8 cellular contexts compared by ENCODE assay signal in the genomic region with DNA sequence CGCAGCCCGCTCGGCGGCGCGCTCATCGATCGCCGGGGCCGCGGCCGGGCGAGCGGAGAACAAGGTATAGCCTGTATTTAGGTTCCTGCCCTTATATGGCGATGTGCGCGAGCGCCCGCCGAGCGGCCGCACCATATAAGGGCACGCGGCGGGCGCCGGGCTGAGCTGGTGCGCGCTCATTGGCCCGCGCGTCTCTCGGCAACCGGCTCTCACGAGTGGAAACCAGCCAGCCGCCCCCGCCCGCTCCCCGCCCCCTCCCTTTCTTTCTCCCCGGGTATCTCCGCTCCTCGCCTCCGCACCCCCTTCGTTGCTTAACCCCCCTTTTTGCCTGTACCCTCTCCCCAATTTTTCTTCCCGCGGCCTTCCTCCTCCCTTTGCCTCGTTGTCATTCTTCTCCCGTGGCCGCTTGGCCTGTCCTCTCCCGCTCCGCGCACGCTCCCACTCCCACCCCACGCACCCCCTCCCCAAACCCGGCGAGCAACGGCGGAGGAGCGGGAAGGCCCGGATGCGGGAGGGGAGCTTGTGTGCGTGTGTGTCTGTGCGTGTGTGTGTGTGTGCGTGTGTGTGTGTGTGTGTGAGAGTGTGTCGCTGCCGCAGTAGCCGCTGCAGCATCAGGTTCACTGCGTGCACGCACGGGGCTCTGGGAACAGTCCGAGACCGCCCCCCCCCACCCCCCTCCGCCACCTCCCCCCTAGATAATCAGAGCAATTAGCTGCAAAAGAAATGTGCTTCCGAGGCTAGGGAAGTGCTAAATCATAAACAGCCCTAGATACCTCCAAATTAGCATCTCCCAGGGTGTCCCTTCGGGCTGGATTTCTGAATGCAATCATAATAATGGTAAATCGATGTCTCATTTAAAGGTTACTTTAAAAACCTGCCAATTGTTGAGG. TPM values are rescaled to one million over a fixed set of nuclear protein-coding genes. Genes with fewer than 3 reads are reported as not detected.
DNase-seq lines count a peak whose midpoint lies in the region; ATAC-seq and TF ChIP-seq lines count a peak whose summit lies in the region.

No MANE protein-coding gene starts in this region.

- H2BK5ac ChIP-seq in neuronal stem cell (ENCODE audit: low read length), result no peak overlapping the region

- H2BK15ac ChIP-seq in neuronal stem cell (ENCODE audit: low read length), result peak overlapping the region; percentile 77

- peak overlapping the region; percentile 82 for H3K9ac ChIP-seq in Karpas-422 (ENCODE audit: low read length)
- no peak overlapping the region for H3K9ac ChIP-seq in fibroblast of lung (ENCODE audit: insufficient read depth, low read length)
- peak overlapping the region; percentile 85 for H3K9ac ChIP-seq in neuronal stem cell (ENCODE audit: low read depth, low read length, poor library complexity)

- H3K27me3 ChIP-seq in Karpas-422 (ENCODE audit: low read length), result no peaks in the 10 kb centered on the region
- peaks cover 3% of the 10 kb centered on the region; the same call in 1 of the 2 replicates for H3K27me3 ChIP-seq in PC-9 (ENCODE audit: insufficient read depth, low read depth)
- H3K27me3 ChIP-seq in fibroblast of lung (ENCODE audit: control insufficient read depth, insufficient read depth, low read length), result peaks cover 81% of the 10 kb centered on the region
- peaks cover 51 to 89% (median 63%) of the 10 kb centered on the region in 3 experiments for H3K27me3 ChIP-seq in neuronal stem cell (ENCODE audit: control insufficient read depth in 3 of 3, insufficient read depth in 3 of 3, low read depth in 1 of 3, low read length in 3 of 3)
- peaks cover 50% of the 10 kb centered on the region for H3K27me3 ChIP-seq in thoracic aorta (replicated peaks; ENCODE audit: insufficient read depth)

- no peak overlapping the region for H2AK5ac ChIP-seq in neuronal stem cell (ENCODE audit: low read depth, low read length)

- H3K9me2 ChIP-seq in Karpas-422 (replicated peaks; ENCODE audit: insufficient read depth, low read length) (no peaks in the 10 kb centered on the region), PC-9 (ENCODE audit: insufficient read depth) (no peaks in the 10 kb centered on the region)

- no peaks in the 10 kb centered on the region for H3K79me1 ChIP-seq in neuronal stem cell (ENCODE audit: low read depth, low read length)

- H3K4me2 ChIP-seq in Karpas-422 (ENCODE audit: low read depth, low read length, poor library complexity, severe bottlenecking) (peak overlapping the region; percentile 95), PC-9 (peak overlapping the region; percentile 82), fibroblast of lung (ENCODE audit: extremely low read depth, insufficient read depth, low read length) (no peak overlapping the region), neuronal stem cell (ENCODE audit: insufficient read depth, low read length, poor library complexity, severe bottlenecking) (peak overlapping the region; percentile 68)

- no peak overlapping the region for H3K14ac ChIP-seq in neuronal stem cell (ENCODE audit: low read length)

- peak overlapping the region; percentile 69 for H2BK120ac ChIP-seq in neuronal stem cell (ENCODE audit: low read depth, low read length)

- no peak overlapping the region for H3K27ac ChIP-seq in Karpas-422 (ENCODE audit: low read length)
- no peak overlapping the region for H3K27ac ChIP-seq in PC-9
- H3K27ac ChIP-seq in fibroblast of lung (ENCODE audit: insufficient read depth, low read length), result no peak overlapping the region
- H3K27ac ChIP-seq in neuronal stem cell (replicated peaks; ENCODE audit: low read length), result no peak overlapping the region
- H3K27ac ChIP-seq in thoracic aorta, result no peak overlapping the region

- peak overlapping the region; percentile 87 for H3K4ac ChIP-seq in neuronal stem cell (ENCODE audit: low read length)

- H3F3A ChIP-seq in PC-9 (ENCODE audit: insufficient read depth, low read depth), result peaks cover 17% of the 10 kb centered on the region; the same call in 1 of the 2 replicates

- intact Hi-C loops in PC-9 (cut with micrococcal nuclease; ENCODE audit: unreplicated experiment), result loop anchor here (1.0 kb wide), 1 partner anchor 22 kb away; no protein-coding TSS in a partner anchor

- H2BK12ac ChIP-seq in neuronal stem cell (ENCODE audit: low read length), result no peak overlapping the region

- H3K4me1 ChIP-seq in Karpas-422 (ENCODE audit: low read length) (peaks cover 44% of the 10 kb centered on the region), PC-9 (replicated peaks; ENCODE audit: insufficient read depth) (peaks cover 39% of the 10 kb centered on the region; the same call in 1 of the 2 replicates), fibroblast of lung (ENCODE audit: control insufficient read depth, extremely low read depth, insufficient read depth, low read length) (no peaks in the 10 kb centered on the region), neuronal stem cell (ENCODE audit: control insufficient read depth in 2 of 2, insufficient read depth in 1 of 2, low read depth in 1 of 2, low read length in 2 of 2) (peaks cover 32 to 50% of the 10 kb centered on the region in 2 donors), thoracic aorta (ENCODE audit: control insufficient read depth in 1 of 2, low read depth in 2 of 2) (peaks cover 17 to 33% of the 10 kb centered on the region in 2 donors)

- H3K79me2 ChIP-seq in Karpas-422 (ENCODE audit: low read length) (no peaks in the 10 kb centered on the region), PC-9 (ENCODE audit: low read depth) (no peaks in the 10 kb centered on the region), fibroblast of lung (ENCODE audit: control insufficient read depth, insufficient read depth, low read length) (no peaks in the 10 kb centered on the region)

- peak; percentile 69 for ATAC-seq in GM21723 (IDR thresholded peaks at IDR 0.05; ENCODE audit: unreplicated experiment)
- ATAC-seq in thoracic aorta (ENCODE audit: insufficient number of reproducible peaks, low FRiP score, low read depth), result no peak

- H3K36me3 ChIP-seq in Karpas-422 (ENCODE audit: insufficient read depth, low read length), result no peaks in the 10 kb centered on the region
- no peaks in the 10 kb centered on the region for H3K36me3 ChIP-seq in PC-9 (ENCODE audit: low read depth)
- H3K36me3 ChIP-seq in fibroblast of lung (ENCODE audit: control insufficient read depth, insufficient read depth, low read length), result no peaks in the 10 kb centered on the region
- H3K36me3 ChIP-seq in neuronal stem cell (replicated peaks in 1 of 2; ENCODE audit: control insufficient read depth in 2 of 2, insufficient read depth in 2 of 2, low read length in 2 of 2), result no peaks in the 10 kb centered on the region
- no peaks in the 10 kb centered on the region for H3K36me3 ChIP-seq in thoracic aorta

- H3K23ac ChIP-seq in neuronal stem cell (ENCODE audit: low read depth, low read length, poor library complexity), result no peak overlapping the region

- peak overlapping the region; percentile 26 for H4K8ac ChIP-seq in neuronal stem cell (ENCODE audit: low read depth, low read length)

- no peaks in the 10 kb centered on the region for H3K9me3 ChIP-seq in Karpas-422 (ENCODE audit: low read length)
- H3K9me3 ChIP-seq in PC-9 (ENCODE audit: insufficient read depth, low read depth), result no peaks in the 10 kb centered on the region
- H3K9me3 ChIP-seq in fibroblast of lung (ENCODE audit: control insufficient read depth, insufficient read depth, low read depth, low read length), result no peaks in the 10 kb centered on the region
- peaks cover 3 to 7% of the 10 kb centered on the region in 2 donors for H3K9me3 ChIP-seq in neuronal stem cell (replicated peaks in 1 of 2; ENCODE audit: control insufficient read depth in 2 of 2, insufficient read depth in 1 of 2, low read depth in 1 of 2, low read length in 2 of 2)
- no peaks in the 10 kb centered on the region for H3K9me3 ChIP-seq in thoracic aorta

- POLR2A ChIA-PET in PC-9 (lab: Charles Lee; ENCODE audit: unreplicated experiment), result interaction anchor here (0.5 to 0.6 kb wide), 3 partner anchors 23 to 183 kb away, joined by 3 to 4 read pairs (median 3); a partner anchor contains a TSS

- H3K4me3 ChIP-seq in Karpas-422 (ENCODE audit: low read length) (peak overlapping the region; percentile 74), PC-9 (peak overlapping the region; percentile 54; the same call in 1 of the 2 replicates), fibroblast of lung (replicated peaks in 1 of 4; ENCODE audit: control extremely low read depth in 1 of 4, insufficient read depth in 1 of 4, low read depth in 3 of 4, low read length in 4 of 4) (no peak overlapping the region), neuronal stem cell (ENCODE audit: low read length in 2 of 2) (peak overlapping the region; percentile 54 to 76), thoracic aorta (peak overlapping the region; percentile 55)

- H4K20me1 ChIP-seq in Karpas-422 (ENCODE audit: insufficient read depth, low read depth, low read length) (no peaks in the 10 kb centered on the region), PC-9 (ENCODE audit: insufficient read depth) (no peaks in the 10 kb centered on the region), fibroblast of lung (ENCODE audit: control insufficient read depth, extremely low read depth, insufficient read depth, low read length) (no peaks in the 10 kb centered on the region)

- H2AFZ ChIP-seq in Karpas-422 (ENCODE audit: low read length), result peak overlapping the region; percentile 78; the same call in 1 of the 2 replicates
- H2AFZ ChIP-seq in PC-9, result peak overlapping the region; percentile 73; the same call in 1 of the 2 replicates
- no peak overlapping the region for H2AFZ ChIP-seq in fibroblast of lung (ENCODE audit: low read length)
- H2AFZ ChIP-seq in neuronal stem cell (ENCODE audit: low read length), result peak overlapping the region; percentile 78

- CTCF ChIA-PET in PC-9 (lab: Charles Lee), result interaction anchor here (0.5 to 1.2 kb wide), 8 partner anchors 23 to 639 kb away, joined by 3 to 9 read pairs (median 5); a partner anchor contains a TSS

- DNase-seq in D341Med (ENCODE audit: low spot score), result peak; percentile 98
- DNase-seq in Karpas-422, result peak; percentile 94
- DNase-seq in PC-9, result peak; percentile 68 to 76
- peak; percentile 79 for DNase-seq in activated T-cell treated with anti-CD3 and anti-CD28 coated beads, Interleukin-2, amount 50 U/mL, for 1 hour
- DNase-seq in fibroblast of lung (ENCODE audit: low read depth in 2 of 2), result peak; percentile 71 to 83
- DNase-seq in neuronal stem cell (ENCODE audit: low spot score), result no peak
- DNase-seq in thoracic aorta (ENCODE audit: low spot score), result no peak

- BruUV-seq in PC-9 (replicated peaks; lab: Mats Ljungman, UMichigan), result no TSS peak

- peak overlapping the region; percentile 96 for H3K18ac ChIP-seq in neuronal stem cell (ENCODE audit: low read length)

- no peak overlapping the region for H4K91ac ChIP-seq in neuronal stem cell (ENCODE audit: low read depth, low read length, poor library complexity)

- TF ChIP-seq CTCF in PC-9 (conservative IDR thresholded peaks at IDR 0.05), result no peak
- no peak for TF ChIP-seq CTCF in fibroblast of lung (conservative IDR thresholded peaks at IDR 0.05 in 1 of 2, IDR thresholded peaks at IDR 0.05 in 1 of 2; ENCODE audit: low read depth in 1 of 2, low read length in 2 of 2)
- no peak for TF ChIP-seq CTCF in thoracic aorta (IDR thresholded peaks at IDR 0.05)

- WGBS in neuronal stem cell (ENCODE audit: extremely low coverage in 2 of 2, insufficient read length in 2 of 2, insufficient replicate concordance in 1 of 2), 2 donors, result no CpG with 5 or more reads among the region's 76 CpGs

RNA-seq across cellular contexts. Expression of a gene that starts 13.5 kb away (rescaled TPM):
- 8.0 and 26.4 TPM in 2 replicates for total RNA-seq in Karpas-422 (2014; rRNA removed; shearing (Covaris generic); ENCODE audit: low replicate concordance)
- total RNA-seq in PC-9 (2021) (14.2 and 15.5 TPM in 2 replicates), fibroblast of lung (3.3 and 4.0 TPM in 2 replicates), thoracic aorta (1 to 10 TPM in 1 of 2 donors, under 1 TPM in 1; 0.71 to 7.4 TPM)
- 0.19 and 0.41 TPM in 2 replicates for polyA plus RNA-seq in fibroblast of lung
- 4.9 and 5.2 TPM in 2 replicates for polyA plus RNA-seq in fibroblast of lung (2012)
- 1.5 and 6.8 TPM in 2 replicates for polyA minus RNA-seq in fibroblast of lung (ENCODE audit: low replicate concordance)
- 5.5 TPM for polyA plus RNA-seq in neuronal stem cell (2013, experiment 1 of 2)
- 5.0 TPM for polyA plus RNA-seq in neuronal stem cell (2013, experiment 2 of 2)

RNA-seq across cellular contexts. Expression of a gene that starts 28.9 kb away (rescaled TPM):
- total RNA-seq in Karpas-422 (2014; rRNA removed; shearing (Covaris generic); ENCODE audit: low replicate concordance), result 33.3 and 86.5 TPM in 2 replicates
- total RNA-seq in PC-9 (2021) (32.0 and 33.1 TPM in 2 replicates), fibroblast of lung (11.0 and 13.4 TPM in 2 replicates), thoracic aorta (10 to 100 TPM in 1 of 2 donors, 1 to 10 TPM in 1; 6.2 to 10.4 TPM)
- polyA plus RNA-seq in fibroblast of lung, result 5.4 and 5.6 TPM in 2 replicates
- polyA plus RNA-seq in fibroblast of lung (2012), result 8.8 TPM in 2 replicates
- polyA minus RNA-seq in fibroblast of lung (ENCODE audit: low replicate concordance), result 1.3 and 1.6 TPM in 2 replicates
- 10.0 TPM for polyA plus RNA-seq in neuronal stem cell (2013, experiment 1 of 2)
- polyA plus RNA-seq in neuronal stem cell (2013, experiment 2 of 2), result 10.0 TPM

RNA-seq across cellular contexts. Expression of a gene that starts 32.4 kb away (rescaled TPM):
- 4.8 and 8.4 TPM in 2 replicates for total RNA-seq in Karpas-422 (2014; rRNA removed; shearing (Covaris generic); ENCODE audit: low replicate concordance)
- 30.4 and 32.6 TPM in 2 replicates for total RNA-seq in PC-9 (2021)
- 0.83 and 1.3 TPM in 2 replicates for total RNA-seq in fibroblast of lung
- polyA plus RNA-seq in fibroblast of lung, result 0.77 and 1.3 TPM in 2 replicates
- polyA plus RNA-seq in fibroblast of lung (2012), result 0.91 and 2.2 TPM in 2 replicates
- 0.35 and 3.1 TPM in 2 replicates for polyA minus RNA-seq in fibroblast of lung (ENCODE audit: low replicate concordance)
- 72.5 TPM for polyA plus RNA-seq in neuronal stem cell (2013, experiment 1 of 2)
- polyA plus RNA-seq in neuronal stem cell (2013, experiment 2 of 2), result 70.8 TPM
- total RNA-seq in thoracic aorta, result under 1 TPM in 1 of 2 donors, not detected in 1; 0.14 TPM

Comparison
In these comparisons a context has a peak if more than half of its experiments do, and no peak if none do; other contexts are left out.
1. DNase-seq: peak in D341Med (single experiment), Karpas-422 (single experiment), PC-9 (2 of 2), activated T-cell treated with anti-CD3 and anti-CD28 coated beads, Interleukin-2, amount 50 U/mL, for 1 hour (single experiment) and fibroblast of lung (2 of 2); none in neuronal stem cell (single experiment) and thoracic aorta (single experiment).
2. H3K4me3 ChIP-seq: peak in Karpas-422 (single experiment), PC-9 (single experiment), neuronal stem cell (2 of 2) and thoracic aorta (single experiment); none in fibroblast of lung (0 of 4).